ENCODE assay signal across 25 cellular contexts in genomic region chr3:158568784-158569183, GRCh38. TPM values are rescaled to one million over a fixed set of nuclear protein-coding genes. Genes with fewer than 3 reads are reported as not detected.
DNase-seq lines count a peak whose midpoint lies in the region; ATAC-seq, FAIRE-seq and TF ChIP-seq lines count a peak whose summit lies in the region.
"Had no signal": no experiment of that assay in that cellular context is flagged by ENCODE, and none has a peak within 500 bp of the region (broad histone marks: within the 10 kb centered on the region; RNA-seq: fewer than 3 reads in every experiment).

No MANE protein-coding gene starts in this region.

- no peaks in the 10 kb centered on the region for H3K9me3 ChIP-seq in A549
- no peaks in the 10 kb centered on the region for H3K9me3 ChIP-seq in HCT116 (ENCODE audit: control insufficient read depth in 1 of 2, insufficient read depth in 1 of 2, low read depth in 1 of 2, low read length in 2 of 2)
- H3K9me3 ChIP-seq: MG63, neutrophil had no signal

- no peaks in the 10 kb centered on the region for H3K36me3 ChIP-seq in HCT116 (ENCODE audit: control insufficient read depth in 1 of 2, insufficient read depth in 2 of 2, low read length in 2 of 2)
- H3K36me3 ChIP-seq: BLaER1, MG63, neutrophil had no signal

- H2AFZ ChIP-seq in HCT116 (ENCODE audit: low read depth, low read length, poor library complexity, severe bottlenecking): peak overlapping the region; percentile 49
- H2AFZ ChIP-seq: GM23338 had no signal

- TF ChIP-seq CTCF in A549 (IDR thresholded peaks at IDR 0.05): no peak
- TF ChIP-seq CTCF in HCT116 (IDR thresholded peaks at IDR 0.05 in 2 of 3, conservative IDR thresholded peaks at IDR 0.05 in 1 of 3; ENCODE audit: borderline replicate concordance in 1 of 3, insufficient read depth in 1 of 3, low read depth in 2 of 3, low read length in 2 of 3): no peak
- no peak for TF ChIP-seq CTCF in RWPE1 (conservative IDR thresholded peaks at IDR 0.05; ENCODE audit: low read depth)
- no peak for TF ChIP-seq CTCF in fibroblast of mammary gland (conservative IDR thresholded peaks at IDR 0.05; ENCODE audit: control insufficient read depth, insufficient read depth, low read depth, low read length)

- TF ChIP-seq EP300 in A549 (IDR thresholded peaks at IDR 0.05): no peak

- H3K27me3 ChIP-seq in HCT116 (ENCODE audit: insufficient read depth, low read length): no peaks in the 10 kb centered on the region
- H3K27me3 ChIP-seq: BLaER1, MG63 had no signal

- ATAC-seq in A549 (no peak), HCT116 (no peak), GM19328 (IDR thresholded peaks at IDR 0.05; ENCODE audit: unreplicated experiment) (no peak), HG03025 (IDR thresholded peaks at IDR 0.05; ENCODE audit: low FRiP score, unreplicated experiment) (no peak)
- ATAC-seq: GM23338; Right ventricle myocardium inferior; stimulated activated naive B cell treated with anti-CD40 and anti-IgM and Interleukin-4, amounts not matched to agents 10 μg/mL and 1 μg/mL and 100 μg/mL, for 72 hours had no signal

- TF ChIP-seq RAD21 in A549 (conservative IDR thresholded peaks at IDR 0.05 in 1 of 2, IDR thresholded peaks at IDR 0.05 in 1 of 2): no peak
- TF ChIP-seq RAD21 in HCT116 (IDR thresholded peaks at IDR 0.05; ENCODE audit: low read depth): no peak

- CTCF ChIA-PET in A549 (lab: Yijun Ruan, JAX): interaction anchor here (1.1 to 1.7 kb wide), 4 partner anchors 10 to 1037 kb away, joined by 3 to 5 read pairs (median 4); partner anchors contain the start of gene GFM1
- CTCF ChIA-PET in HCT116 (lab: Charles Lee): no interaction called here
- CTCF ChIA-PET in RWPE1 (lab: Yijun Ruan, JAX): no interaction called here

- FAIRE-seq in A549 (lab: Jason Lieb, UNC): no peak
- FAIRE-seq: GM12892 had no signal

- no peaks in the 10 kb centered on the region for H4K20me1 ChIP-seq in HCT116 (ENCODE audit: insufficient read depth)
- H4K20me1 ChIP-seq: BLaER1 had no signal

- RAD21 ChIA-PET in HCT116 (lab: Charles Lee; ENCODE audit: low non-redundant PET in 1 of 2, low total read pairs in 2 of 2, uncharacterized antibody in 2 of 2, unreplicated experiment in 2 of 2): no interaction called here

- H3K9ac ChIP-seq in HCT116 (ENCODE audit: low read length): no peak overlapping the region
- H3K9ac ChIP-seq: BLaER1 had no signal

- no TSS peak for BruUV-seq in HCT116 (replicated peaks; lab: Mats Ljungman, UMichigan)

- POLR2A ChIA-PET in A549 (lab: Yijun Ruan, JAX): no interaction called here
- POLR2A ChIA-PET in HCT116 (lab: Charles Lee): no interaction called here
- POLR2A ChIA-PET in RWPE1 (lab: Yijun Ruan, JAX; ENCODE audit: low non-redundant PET): no interaction called here

- H3K4me1 ChIP-seq in A549 (0 out of 3 replicates have a peak, but pooled peaks cover 3% of the 10 kb centered on the region), HCT116 (ENCODE audit: control insufficient read depth in 1 of 2, insufficient read depth in 2 of 2, low read length in 2 of 2) (peaks cover 0 to 24% of the 10 kb centered on the region in 2 experiments; a peak in 2 of 4 replicates)

- no peak overlapping the region for H3K4me3 ChIP-seq in A549
- no peak overlapping the region for H3K4me3 ChIP-seq in HCT116 (replicated peaks in 1 of 2; ENCODE audit: low read depth in 1 of 2, low read length in 2 of 2)
- H3K4me3 ChIP-seq in fibroblast of mammary gland (ENCODE audit: control insufficient read depth, low read depth, low read length): no peak overlapping the region
- H3K4me3 ChIP-seq: BLaER1, GM23338, MG63 had no signal

- H3K27ac ChIP-seq in A549 (no peak overlapping the region), HCT116 (ENCODE audit: low read depth, low read length) (no peak overlapping the region), RWPE1 (no peak overlapping the region)
- H3K27ac ChIP-seq: BLaER1, neutrophil had no signal

- WGBS in A549 (ENCODE audit: missing lambda C conversion rate): 36% methylated on average over 3 of the region's 3 CpGs

- H3K79me2 ChIP-seq in HCT116 (ENCODE audit: insufficient read depth, low read length): no peaks in the 10 kb centered on the region; the same call in 1 of the 2 replicates

- H3K4me2 ChIP-seq in A549: no peak overlapping the region
- H3K4me2 ChIP-seq in HCT116 (ENCODE audit: low read length): no peak overlapping the region
- H3K4me2 ChIP-seq: GM23338 had no signal

- intact Hi-C loops in HCT116 (cut with micrococcal nuclease): no loop called here

- DNase-seq in A549 (ENCODE audit: low read depth in 1 of 2, low spot score in 1 of 2) (no peak), HCT116 (ENCODE audit: low read depth, low spot score) (no peak), RWPE1 (ENCODE audit: low spot score) (peak; percentile 24), fibroblast of mammary gland (ENCODE audit: low read depth) (peak; percentile 12), NCI-H2227 (lab: John Stamatoyannopoulos, UW; ENCODE audit: unreplicated experiment) (no peak)
- DNase-seq in stimulated activated CD4-positive, alpha-beta T cell treated with anti-CD3 and anti-CD28 coated beads, Interleukin-4, amount 100 ng/mL, for 1 hour: no peak
- DNase-seq: activated CD4-positive, alpha-beta T cell treated with anti-CD3 and anti-CD28 coated beads, Interleukin-2, amount 50 U/mL, for 1 hour; activated naive CD4-positive, alpha-beta T cell; activated T-cell treated with anti-CD3 and anti-CD28 coated beads, Interleukin-2, amount 50 U/mL, for 48 hours; COR-L47; DND-41; effector CD4-positive, alpha-beta T cell; mesendoderm; MG63; NCI-H2081 treated with DMSO at 0.1 percent for 48 hours; NCI-H446 treated with DMSO at 0.1 percent for 48 hours; stimulated activated naive B cell treated with anti-CD40 and anti-IgM and Interleukin-4, amounts not matched to agents 10 μg/mL and 1 μg/mL and 100 μg/mL, for 72 hours; T1000 had no signal

- no peak for TF ChIP-seq POLR2A in A549 (IDR thresholded peaks at IDR 0.05; ENCODE audit: low read length)
- TF ChIP-seq POLR2A in HCT116 (IDR thresholded peaks at IDR 0.05; ENCODE audit: borderline replicate concordance, extremely low read depth, insufficient read depth, insufficient read length): no peak

- no peaks in the 10 kb centered on the region for H3K9me2 ChIP-seq in HCT116 (ENCODE audit: insufficient read depth)

TF ChIP-seq in A549, 52 proteins besides CTCF, POLR2A, EP300 and RAD21:
- no peak for TF ChIP-seq FOSL2 (IDR thresholded peaks at IDR 0.05)
- peak; percentile 88 for TF ChIP-seq FOSL2 (CRISPR knock-in tag; IDR thresholded peaks at IDR 0.05)
- TF ChIP-seq RARB (CRISPR knock-in tag; IDR thresholded peaks at IDR 0.05): no peak

TF ChIP-seq in HCT116, 20 proteins besides CTCF, POLR2A, EP300 and RAD21:
- TF ChIP-seq REST (IDR thresholded peaks at IDR 0.05; ENCODE audit: low read depth) (no peak), EGR1 (IDR thresholded peaks at IDR 0.05; ENCODE audit: low read depth) (no peak)

RNA-seq across cellular contexts. Expression of gene MLF1, which starts 2.2 kb away (rescaled TPM):
- polyA plus RNA-seq in A549 (2011; rRNA removed) (12.4 and 18.6 TPM in 2 replicates), A549 (2017; fragmentation: RNase III; extraction: RNeasy Plus Mini Kit Qiagen cat#74134 plus additional on column Dnase treatment) (12.6 to 16.9 TPM (median 13.5 TPM) in 3 replicates)
- polyA plus RNA-seq in A549 (2012; cell fraction: cytosol; rRNA removed): 4.6 and 4.7 TPM in 2 replicates
- 1.6 and 2.5 TPM in 2 replicates for polyA plus RNA-seq in A549 (2012; cell fraction: nucleus; rRNA removed)
- polyA minus RNA-seq in A549 (2011; rRNA and poly(A)+ RNA removed): 6.2 and 7.2 TPM in 2 replicates
- 43.7 TPM for total RNA-seq in HCT116 (2021; ENCODE audit: unreplicated experiment)
- polyA plus RNA-seq in HCT116 (2012): 24.5 and 28.9 TPM in 2 replicates

Comparison
In these comparisons a context has a peak if more than half of its experiments do, and no peak if none do; other contexts are left out.
1. DNase-seq: peak in RWPE1 (single experiment) and fibroblast of mammary gland (single experiment); none in A549 (0 of 2), HCT116 (single experiment), stimulated activated CD4-positive, alpha-beta T cell treated with anti-CD3 and anti-CD28 coated beads, Interleukin-4, amount 100 ng/mL, for 1 hour (single experiment) and NCI-H2227 (single experiment).